Comparison of ENCODE assay signal across 10 cellular contexts in genomic region chr1:24155011-24155782, GRCh38. TPM values are rescaled to one million over a fixed set of nuclear protein-coding genes. Genes with fewer than 3 reads are reported as not detected.
DNase-seq lines count a peak whose midpoint lies in the region; ATAC-seq and TF ChIP-seq lines count a peak whose summit lies in the region.
"Had no signal": no experiment of that assay in that cellular context is flagged by ENCODE, and none has a peak within 500 bp of the region (broad histone marks: within the 10 kb centered on the region; RNA-seq: fewer than 3 reads in every experiment).

No MANE protein-coding gene starts in this region.

- H3K27ac ChIP-seq in HCT116 (ENCODE audit: low read depth, low read length) (no peak overlapping the region), left lung (no peak overlapping the region)

- no TSS peak for BruUV-seq in HCT116 (replicated peaks; lab: Mats Ljungman, UMichigan)

- ATAC-seq in HCT116 = peak; percentile 59
- 0 out of 3 replicates have a peak, but pooled peaks have one; percentile 14 for ATAC-seq in SK-N-SH treated with all-trans-retinoic acid at 6 μM for 48 hours
- ATAC-seq in left lung = peak; percentile 19
- no peak for ATAC-seq in Right ventricle myocardium superior (ENCODE audit: poor library complexity)

- POLR2A ChIA-PET in HCT116 (lab: Charles Lee) = no interaction called here

- H3K9me2 ChIP-seq in HCT116 (ENCODE audit: insufficient read depth) = no peaks in the 10 kb centered on the region

- intact Hi-C loops in HCT116 (cut with micrococcal nuclease) (no loop called here), left lung (cut with DNase I) (no loop called here), Right ventricle myocardium superior (cut with DNase I) (no loop called here)

- H3K9ac ChIP-seq in HCT116 (ENCODE audit: low read length) = no peak overlapping the region

- H2AFZ ChIP-seq in HCT116 (ENCODE audit: low read depth, low read length, poor library complexity, severe bottlenecking) = no peak overlapping the region

- TF ChIP-seq CTCF in HCT116 (IDR thresholded peaks at IDR 0.05 in 2 of 3, conservative IDR thresholded peaks at IDR 0.05 in 1 of 3; ENCODE audit: borderline replicate concordance in 1 of 3, insufficient read depth in 1 of 3, low read depth in 2 of 3, low read length in 2 of 3) = peak; percentile 32 to 69 (median 65); a peak in 5 of 6 replicates
- TF ChIP-seq CTCF in left lung (IDR thresholded peaks at IDR 0.05) = no peak

- H3K4me1 ChIP-seq in HCT116 (ENCODE audit: control insufficient read depth in 1 of 2, insufficient read depth in 2 of 2, low read length in 2 of 2) = peaks cover 0 to 8% of the 10 kb centered on the region in 2 experiments; a peak in 3 of 4 replicates
- peaks cover 0 to 11% of the 10 kb centered on the region in 2 donors for H3K4me1 ChIP-seq in left lung

- no peak overlapping the region for H3K4me3 ChIP-seq in HCT116 (replicated peaks in 1 of 2; ENCODE audit: low read depth in 1 of 2, low read length in 2 of 2)
- no peak overlapping the region for H3K4me3 ChIP-seq in left lung

- no peaks in the 10 kb centered on the region for H3K79me2 ChIP-seq in HCT116 (ENCODE audit: insufficient read depth, low read length)

- H4K20me1 ChIP-seq in HCT116 (ENCODE audit: insufficient read depth) = no peaks in the 10 kb centered on the region

- no peak overlapping the region for H3K4me2 ChIP-seq in HCT116 (ENCODE audit: low read length)

- DNase-seq in DMS79 treated with DMSO at 0.1 percent for 48 hours (lab: John Stamatoyannopoulos, UW) (peak; percentile 89), HCT116 (ENCODE audit: low read depth, low spot score) (peak; percentile 19), left lung (no peak), T-helper 9 cell (no peak), GF-D8 (lab: John Stamatoyannopoulos, UW) (no peak), Right ventricle myocardium superior (no peak), activated gamma-delta T cell (lab: John Stamatoyannopoulos, UW) (no peak)
- DNase-seq: activated naive CD4-positive, alpha-beta T cell treated with anti-CD3 and anti-CD28 coated beads, Interleukin-2, amount 10 ng/mL, durations not matched to agents 7 days and 5 days had no signal

- RAD21 ChIA-PET in HCT116 (lab: Charles Lee; ENCODE audit: low non-redundant PET in 1 of 2, low total read pairs in 2 of 2, uncharacterized antibody in 2 of 2, unreplicated experiment in 2 of 2) = interaction anchor here (0.6 kb wide), 2 partner anchors 236 to 510 kb away, joined by 3 read pairs; no protein-coding TSS in a partner anchor

- CTCF ChIA-PET in HCT116 (lab: Charles Lee) = interaction anchor here (1.1 to 1.5 kb wide), 4 partner anchors 44 to 260 kb away, joined by 3 to 6 read pairs (median 4); partner anchors contain the start of gene NIPAL3

- 0 out of 2 replicates have a peak, but pooled peaks have one; percentile 19 for TF ChIP-seq RAD21 in HCT116 (IDR thresholded peaks at IDR 0.05; ENCODE audit: low read depth)

- no peak for TF ChIP-seq POLR2A in HCT116 (IDR thresholded peaks at IDR 0.05; ENCODE audit: borderline replicate concordance, extremely low read depth, insufficient read depth, insufficient read length)

- peaks cover 0 to 4% of the 10 kb centered on the region in 2 experiments; a peak in 2 of 4 replicates for H3K36me3 ChIP-seq in HCT116 (ENCODE audit: control insufficient read depth in 1 of 2, insufficient read depth in 2 of 2, low read length in 2 of 2)
- peaks cover 0 to 9% of the 10 kb centered on the region in 2 donors for H3K36me3 ChIP-seq in left lung

- H3K9me3 ChIP-seq in HCT116 (ENCODE audit: control insufficient read depth in 1 of 2, insufficient read depth in 1 of 2, low read depth in 1 of 2, low read length in 2 of 2) (no peaks in the 10 kb centered on the region), left lung (no peaks in the 10 kb centered on the region)

- no peaks in the 10 kb centered on the region for H3K27me3 ChIP-seq in HCT116 (ENCODE audit: insufficient read depth, low read length)
- H3K27me3 ChIP-seq in left lung = peaks cover 5 to 34% of the 10 kb centered on the region in 2 donors

TF ChIP-seq in HCT116, 20 proteins besides CTCF, POLR2A, EP300 and RAD21:
- TF ChIP-seq MAX (IDR thresholded peaks at IDR 0.05) = no peak
- TF ChIP-seq YY1 (IDR thresholded peaks at IDR 0.05; ENCODE audit: extremely low read depth, insufficient replicate concordance, low read depth, low read length) = no peak
- no peak for TF ChIP-seq EZH2phosphoT487 (IDR thresholded peaks at IDR 0.05; ENCODE audit: borderline replicate concordance)
- TF ChIP-seq SIN3A (IDR thresholded peaks at IDR 0.05; ENCODE audit: low read depth) = no peak; the same call in 1 of the 2 replicates
- TF ChIP-seq, protein P1, sequence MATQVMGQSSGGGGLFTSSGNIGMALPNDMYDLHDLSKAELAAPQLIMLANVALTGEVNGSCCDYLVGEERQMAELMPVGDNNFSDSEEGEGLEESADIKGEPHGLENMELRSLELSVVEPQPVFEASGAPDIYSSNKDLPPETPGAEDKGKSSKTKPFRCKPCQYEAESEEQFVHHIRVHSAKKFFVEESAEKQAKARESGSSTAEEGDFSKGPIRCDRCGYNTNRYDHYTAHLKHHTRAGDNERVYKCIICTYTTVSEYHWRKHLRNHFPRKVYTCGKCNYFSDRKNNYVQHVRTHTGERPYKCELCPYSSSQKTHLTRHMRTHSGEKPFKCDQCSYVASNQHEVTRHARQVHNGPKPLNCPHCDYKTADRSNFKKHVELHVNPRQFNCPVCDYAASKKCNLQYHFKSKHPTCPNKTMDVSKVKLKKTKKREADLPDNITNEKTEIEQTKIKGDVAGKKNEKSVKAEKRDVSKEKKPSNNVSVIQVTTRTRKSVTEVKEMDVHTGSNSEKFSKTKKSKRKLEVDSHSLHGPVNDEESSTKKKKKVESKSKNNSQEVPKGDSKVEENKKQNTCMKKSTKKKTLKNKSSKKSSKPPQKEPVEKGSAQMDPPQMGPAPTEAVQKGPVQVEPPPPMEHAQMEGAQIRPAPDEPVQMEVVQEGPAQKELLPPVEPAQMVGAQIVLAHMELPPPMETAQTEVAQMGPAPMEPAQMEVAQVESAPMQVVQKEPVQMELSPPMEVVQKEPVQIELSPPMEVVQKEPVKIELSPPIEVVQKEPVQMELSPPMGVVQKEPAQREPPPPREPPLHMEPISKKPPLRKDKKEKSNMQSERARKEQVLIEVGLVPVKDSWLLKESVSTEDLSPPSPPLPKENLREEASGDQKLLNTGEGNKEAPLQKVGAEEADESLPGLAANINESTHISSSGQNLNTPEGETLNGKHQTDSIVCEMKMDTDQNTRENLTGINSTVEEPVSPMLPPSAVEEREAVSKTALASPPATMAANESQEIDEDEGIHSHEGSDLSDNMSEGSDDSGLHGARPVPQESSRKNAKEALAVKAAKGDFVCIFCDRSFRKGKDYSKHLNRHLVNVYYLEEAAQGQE (IDR thresholded peaks at IDR 0.05; ENCODE audit: low read depth) = no peak
- no peak for TF ChIP-seq SP1 (IDR thresholded peaks at IDR 0.05; ENCODE audit: low read depth)
- no peak for TF ChIP-seq ZNF274 (IDR thresholded peaks at IDR 0.05; ENCODE audit: low read depth, low read length)

TF ChIP-seq in SK-N-SH treated with all-trans-retinoic acid at 6 μM for 48 hours, 23 proteins besides CTCF, POLR2A, EP300 and RAD21 (continues in another document):
- no peak for TF ChIP-seq ISL1 (CRISPR knock-in tag; IDR thresholded peaks at IDR 0.05)
- TF ChIP-seq, protein P2, sequence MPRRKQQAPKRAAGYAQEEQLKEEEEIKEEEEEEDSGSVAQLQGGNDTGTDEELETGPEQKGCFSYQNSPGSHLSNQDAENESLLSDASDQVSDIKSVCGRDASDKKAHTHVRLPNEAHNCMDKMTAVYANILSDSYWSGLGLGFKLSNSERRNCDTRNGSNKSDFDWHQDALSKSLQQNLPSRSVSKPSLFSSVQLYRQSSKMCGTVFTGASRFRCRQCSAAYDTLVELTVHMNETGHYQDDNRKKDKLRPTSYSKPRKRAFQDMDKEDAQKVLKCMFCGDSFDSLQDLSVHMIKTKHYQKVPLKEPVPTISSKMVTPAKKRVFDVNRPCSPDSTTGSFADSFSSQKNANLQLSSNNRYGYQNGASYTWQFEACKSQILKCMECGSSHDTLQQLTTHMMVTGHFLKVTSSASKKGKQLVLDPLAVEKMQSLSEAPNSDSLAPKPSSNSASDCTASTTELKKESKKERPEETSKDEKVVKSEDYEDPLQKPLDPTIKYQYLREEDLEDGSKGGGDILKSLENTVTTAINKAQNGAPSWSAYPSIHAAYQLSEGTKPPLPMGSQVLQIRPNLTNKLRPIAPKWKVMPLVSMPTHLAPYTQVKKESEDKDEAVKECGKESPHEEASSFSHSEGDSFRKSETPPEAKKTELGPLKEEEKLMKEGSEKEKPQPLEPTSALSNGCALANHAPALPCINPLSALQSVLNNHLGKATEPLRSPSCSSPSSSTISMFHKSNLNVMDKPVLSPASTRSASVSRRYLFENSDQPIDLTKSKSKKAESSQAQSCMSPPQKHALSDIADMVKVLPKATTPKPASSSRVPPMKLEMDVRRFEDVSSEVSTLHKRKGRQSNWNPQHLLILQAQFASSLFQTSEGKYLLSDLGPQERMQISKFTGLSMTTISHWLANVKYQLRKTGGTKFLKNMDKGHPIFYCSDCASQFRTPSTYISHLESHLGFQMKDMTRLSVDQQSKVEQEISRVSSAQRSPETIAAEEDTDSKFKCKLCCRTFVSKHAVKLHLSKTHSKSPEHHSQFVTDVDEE (CRISPR knock-in tag; IDR thresholded peaks at IDR 0.05) = no peak
- TF ChIP-seq TCF4 (CRISPR knock-in tag; IDR thresholded peaks at IDR 0.05; ENCODE audit: borderline replicate concordance) = no peak
- TF ChIP-seq ZFP30 (CRISPR knock-in tag; IDR thresholded peaks at IDR 0.05) = no peak
- no peak for TF ChIP-seq ARNTL (CRISPR knock-in tag; IDR thresholded peaks at IDR 0.05; ENCODE audit: borderline replicate concordance, low read depth)
- TF ChIP-seq ZFP3 (CRISPR knock-in tag; IDR thresholded peaks at IDR 0.05) = no peak
- TF ChIP-seq, protein P3, sequence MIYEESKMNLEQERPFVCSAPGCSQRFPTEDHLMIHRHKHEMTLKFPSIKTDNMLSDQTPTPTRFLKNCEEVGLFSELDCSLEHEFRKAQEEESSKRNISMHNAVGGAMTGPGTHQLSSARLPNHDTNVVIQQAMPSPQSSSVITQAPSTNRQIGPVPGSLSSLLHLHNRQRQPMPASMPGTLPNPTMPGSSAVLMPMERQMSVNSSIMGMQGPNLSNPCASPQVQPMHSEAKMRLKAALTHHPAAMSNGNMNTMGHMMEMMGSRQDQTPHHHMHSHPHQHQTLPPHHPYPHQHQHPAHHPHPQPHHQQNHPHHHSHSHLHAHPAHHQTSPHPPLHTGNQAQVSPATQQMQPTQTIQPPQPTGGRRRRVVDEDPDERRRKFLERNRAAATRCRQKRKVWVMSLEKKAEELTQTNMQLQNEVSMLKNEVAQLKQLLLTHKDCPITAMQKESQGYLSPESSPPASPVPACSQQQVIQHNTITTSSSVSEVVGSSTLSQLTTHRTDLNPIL (CRISPR knock-in tag; IDR thresholded peaks at IDR 0.05; ENCODE audit: low read depth) = no peak

RNA-seq across cellular contexts. Expression of gene IL22RA1, which starts 12.3 kb away (rescaled TPM):
- 2.1 TPM for total RNA-seq in HCT116 (2021; ENCODE audit: unreplicated experiment)
- 1.9 and 2.4 TPM in 2 replicates for polyA plus RNA-seq in HCT116 (2012)
- under 1 TPM; 0.26 to 0.37 TPM for total RNA-seq in left lung
- 0.16 TPM for total RNA-seq in Right ventricle myocardium superior
- total RNA-seq: osteocyte had no signal

RNA-seq across cellular contexts. Expression of gene IFNLR1, which starts 31.9 kb away (rescaled TPM):
- total RNA-seq in HCT116 (2021; ENCODE audit: unreplicated experiment) = 7.6 TPM
- 5.0 TPM in 2 replicates for polyA plus RNA-seq in HCT116 (2012)
- 1 to 10 TPM; 4.1 to 5.9 TPM for total RNA-seq in left lung
- total RNA-seq in Right ventricle myocardium superior = 2.8 TPM

RNA-seq across cellular contexts. Expression of gene MYOM3, which starts 43.3 kb away (rescaled TPM):
- total RNA-seq in HCT116 (2021; ENCODE audit: unreplicated experiment) = 7.9 TPM
- 3.8 and 4.7 TPM in 2 replicates for polyA plus RNA-seq in HCT116 (2012)
- under 1 TPM; 0.44 to 0.52 TPM for total RNA-seq in left lung
- total RNA-seq in Right ventricle myocardium superior = 396 TPM
- total RNA-seq: osteocyte had no signal

Comparison
In these comparisons a context has a peak if more than half of its experiments do, and no peak if none do; other contexts are left out.
1. DNase-seq: peak in DMS79 treated with DMSO at 0.1 percent for 48 hours (single experiment) and HCT116 (single experiment); none in left lung (0 of 2), T-helper 9 cell (single experiment), GF-D8 (single experiment), Right ventricle myocardium superior (single experiment) and activated gamma-delta T cell (single experiment).
2. CTCF ChIP-seq: peak in HCT116 (3 of 3); none in left lung (0 of 2).
3. RNA of gene MYOM3, which starts 43.3 kb away (total RNA-seq): 396 TPM in Right ventricle myocardium superior (single experiment); 7.9 TPM in HCT116 (single experiment) and 0.44 to 0.52 TPM in left lung; every median in the first group is over 10 times any median in the second.